In the genomic region with DNA sequence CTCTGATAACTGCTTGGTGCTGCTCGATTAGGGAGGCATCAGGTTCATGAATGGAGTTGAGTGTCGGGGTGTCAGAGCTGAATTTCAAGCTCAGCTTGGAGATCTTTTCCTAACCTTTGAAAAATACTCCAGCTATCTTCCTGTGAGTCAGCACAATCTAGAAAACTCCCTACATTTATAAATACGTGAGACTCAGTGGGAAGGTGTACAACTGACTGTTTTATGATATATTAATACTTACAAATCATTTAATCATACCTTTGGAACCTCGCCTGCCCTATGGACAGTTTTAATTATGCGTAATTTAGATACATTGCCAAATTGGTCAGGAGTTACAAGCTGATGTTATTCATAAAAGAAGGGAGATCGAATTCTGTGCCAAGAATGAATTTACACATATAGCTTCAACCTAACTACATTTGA, we compare ENCODE assay signal across 8 cellular contexts. TPM values are rescaled to one million over a fixed set of nuclear protein-coding genes. Genes with fewer than 3 reads are reported as not detected.
DNase-seq lines count a peak whose midpoint lies in the region; ATAC-seq and TF ChIP-seq lines count a peak whose summit lies in the region.

No MANE protein-coding gene starts in this region.

- H3K4me3 ChIP-seq in skeletal muscle tissue (ENCODE audit: low read length in 3 of 3): peak overlapping the region; percentile 85 to 86 (median 86)

- CTCF ChIA-PET in T-cell (lab: Charles Lee): interaction anchor here (0.7 to 1.4 kb wide), 2 partner anchors 289 to 603 kb away, joined by 3 to 4 read pairs; no protein-coding TSS in a partner anchor

- POLR2A ChIA-PET in T-cell (lab: Charles Lee): interaction anchor here in 1 of 2 donors (0.6 kb wide), 1 partner anchor 395 kb away, joined by 3 read pairs; no protein-coding TSS in a partner anchor

- peaks cover 0 to 3% (median 0%) of the 10 kb centered on the region in 3 donors for H3K36me3 ChIP-seq in skeletal muscle tissue (ENCODE audit: control insufficient read depth in 3 of 3, insufficient read depth in 3 of 3, low read length in 3 of 3)

- peak overlapping the region; percentile 92 to 97 (median 93) for H3K4me3 Mint-ChIP-seq in T-cell

- peak overlapping the region; percentile 75 to 93 (median 88) for H3K9ac ChIP-seq in skeletal muscle tissue (ENCODE audit: low read depth in 1 of 3, low read length in 3 of 3)

- H3K27ac Mint-ChIP-seq in T-cell: peak overlapping the region; percentile 85 to 91

- no peaks in the 10 kb centered on the region for H3K9me3 Mint-ChIP-seq in T-cell

- no peaks in the 10 kb centered on the region for H3K27me3 Mint-ChIP-seq in T-cell

- H3K4me1 ChIP-seq in foreskin keratinocyte (peaks cover 8% of the 10 kb centered on the region), skeletal muscle tissue (ENCODE audit: control insufficient read depth in 3 of 3, insufficient read depth in 3 of 3, low read length in 3 of 3) (peaks cover 5 to 10% (median 6%) of the 10 kb centered on the region in 3 donors)

- H3K36me3 Mint-ChIP-seq in T-cell: peaks cover 3% of the 10 kb centered on the region

- peak; percentile 30 for DNase-seq in DMS79 treated with DMSO at 0.1 percent for 48 hours (lab: John Stamatoyannopoulos, UW)
- no peak for DNase-seq in DMS79 (lab: John Stamatoyannopoulos, UW)
- no peak for DNase-seq in T-cell
- no peak for DNase-seq in foreskin keratinocyte
- no peak for DNase-seq in NCI-H748 (lab: John Stamatoyannopoulos, UW; ENCODE audit: unreplicated experiment)

- no peak for TF ChIP-seq CTCF in foreskin keratinocyte (conservative IDR thresholded peaks at IDR 0.05)

- H3K27me3 ChIP-seq in foreskin keratinocyte (no peaks in the 10 kb centered on the region), skeletal muscle tissue (ENCODE audit: control insufficient read depth in 3 of 3, insufficient read depth in 3 of 3, low read length in 3 of 3) (no peaks in the 10 kb centered on the region)

- no peaks in the 10 kb centered on the region for H3K9me3 ChIP-seq in skeletal muscle tissue (ENCODE audit: control insufficient read depth in 3 of 3, low read length in 3 of 3)

- ATAC-seq in T-cell (replicated peaks in 1 of 4) (no peak), foreskin keratinocyte (peak; percentile 59), GM18868 (IDR thresholded peaks at IDR 0.05; ENCODE audit: unreplicated experiment) (no peak), HG03097 (IDR thresholded peaks at IDR 0.05; ENCODE audit: low FRiP score, unreplicated experiment) (no peak)

- H3K4me1 Mint-ChIP-seq in T-cell: peaks cover 47 to 52% (median 52%) of the 10 kb centered on the region in 3 donors

- H3K27ac ChIP-seq in foreskin keratinocyte (peak overlapping the region; percentile 66), skeletal muscle tissue (ENCODE audit: low read depth, low read length) (peak overlapping the region; percentile 69)

RNA-seq across cellular contexts. Expression of a gene that starts 1.0 kb away (rescaled TPM):
- total RNA-seq in T-cell (10 to 100 TPM; 10.4 to 22.2 (median 18.5) TPM), foreskin keratinocyte (47.9 and 49.1 TPM in 2 replicates), skeletal muscle tissue (26.6 TPM)
- polyA plus RNA-seq in foreskin keratinocyte: 41.8 and 44.7 TPM in 2 replicates
